Comparison of ENCODE assay signal across 8 cellular contexts in genomic region chr16:1610841-1611653, GRCh38. TPM values are rescaled to one million over a fixed set of nuclear protein-coding genes. Genes with fewer than 3 reads are reported as not detected.
DNase-seq lines count a peak whose midpoint lies in the region; ATAC-seq and TF ChIP-seq lines count a peak whose summit lies in the region.

No MANE protein-coding gene starts in this region.

- H3K4me2 ChIP-seq in SK-N-SH = peak overlapping the region; percentile 99

- peak overlapping the region; percentile 69 to 88 for H3K4me3 ChIP-seq in SK-N-SH (ENCODE audit: low read depth in 2 of 2, low read length in 1 of 2)

- DNase-seq in NCI-H2171 treated with DMSO at 0.1 percent for 48 hours (lab: John Stamatoyannopoulos, UW) = peak; percentile 52
- no peak for DNase-seq in NCI-H2171 (lab: John Stamatoyannopoulos, UW)
- no peak for DNase-seq in SK-N-SH
- peak; percentile 10 for DNase-seq in endothelial cell (ENCODE audit: low spot score)
- DNase-seq in natural killer cell treated with Interleukin-12 subunit alpha and Interleukin-12 subunit beta and Interleukin-15 and Interleukin-18, amount 100 ng/mL, for 72 hours (ENCODE audit: low spot score) = no peak
- no peak for DNase-seq in glomerular visceral epithelial cell (ENCODE audit: extremely low spot score)

- peaks cover 14 to 31% of the 10 kb centered on the region in 2 experiments; a peak in 2 of 4 replicates for H3K4me1 ChIP-seq in SK-N-SH (ENCODE audit: control insufficient read depth in 1 of 2, insufficient read depth in 2 of 2, low read depth in 1 of 2, low read length in 1 of 2)

- peaks cover 21% of the 10 kb centered on the region for H3F3A ChIP-seq in SK-N-SH (replicated peaks; ENCODE audit: insufficient read depth)

- H3K79me2 ChIP-seq in SK-N-SH (ENCODE audit: insufficient read depth) = peaks cover 54% of the 10 kb centered on the region

- 5% methylated on average over 41 of the region's 66 CpGs for WGBS in SK-N-SH (ENCODE audit: low lambda C conversion rate)

- TF ChIP-seq CTCF in SK-N-SH (IDR thresholded peaks at IDR 0.05) (no peak), endothelial cell (IDR thresholded peaks at IDR 0.05; ENCODE audit: unreplicated experiment) (no peak)

- H3K9me3 Mint-ChIP-seq in endothelial cell (ENCODE audit: unreplicated experiment) = no peaks in the 10 kb centered on the region
- no peaks in the 10 kb centered on the region for H3K9me3 Mint-ChIP-seq in natural killer cell treated with Interleukin-12 subunit alpha and Interleukin-12 subunit beta and Interleukin-15 and Interleukin-18, amount 100 ng/mL, for 72 hours

- no peaks in the 10 kb centered on the region for H3K9me2 ChIP-seq in SK-N-SH

- peaks cover 31% of the 10 kb centered on the region for H3K4me1 Mint-ChIP-seq in endothelial cell (ENCODE audit: unreplicated experiment)
- H3K4me1 Mint-ChIP-seq in natural killer cell treated with Interleukin-12 subunit alpha and Interleukin-12 subunit beta and Interleukin-15 and Interleukin-18, amount 100 ng/mL, for 72 hours (ENCODE audit: low read depth in 2 of 2) = peaks cover 23 to 28% of the 10 kb centered on the region in 2 donors

- peak overlapping the region; percentile 42 for H3K27ac Mint-ChIP-seq in endothelial cell (ENCODE audit: unreplicated experiment)
- peak overlapping the region; percentile 89 to 95 for H3K27ac Mint-ChIP-seq in natural killer cell treated with Interleukin-12 subunit alpha and Interleukin-12 subunit beta and Interleukin-15 and Interleukin-18, amount 100 ng/mL, for 72 hours

- CTCF ChIA-PET in SK-N-SH (lab: Yijun Ruan, JAX) = interaction anchor here (1.0 kb wide), 1 partner anchor 113 kb away, joined by 4 read pairs; no protein-coding TSS in a partner anchor

- H3K9ac ChIP-seq in SK-N-SH = peak overlapping the region; percentile 88

- peaks cover 7% of the 10 kb centered on the region; the same call in 1 of the 2 replicates for H4K20me1 ChIP-seq in SK-N-SH (ENCODE audit: insufficient read depth)

- peak overlapping the region; percentile 90 for H2AFZ ChIP-seq in SK-N-SH (ENCODE audit: low read depth)

- H3K4me3 Mint-ChIP-seq in endothelial cell (ENCODE audit: unreplicated experiment) = peak overlapping the region; percentile 92
- peak overlapping the region; percentile 81 for H3K4me3 Mint-ChIP-seq in natural killer cell treated with Interleukin-12 subunit alpha and Interleukin-12 subunit beta and Interleukin-15 and Interleukin-18, amount 100 ng/mL, for 72 hours

- H3K36me3 ChIP-seq in SK-N-SH (replicated peaks in 1 of 2; ENCODE audit: control insufficient read depth in 1 of 2, insufficient read depth in 2 of 2, low read length in 1 of 2) = peaks cover 6 to 14% of the 10 kb centered on the region in 2 experiments

- no peak for TF ChIP-seq RAD21 in SK-N-SH (IDR thresholded peaks at IDR 0.05; ENCODE audit: low read length)

- H3K9me3 ChIP-seq in SK-N-SH = no peaks in the 10 kb centered on the region

- peak overlapping the region; percentile 78 to 81 for H3K27ac ChIP-seq in SK-N-SH (ENCODE audit: low read depth in 2 of 2, low read length in 1 of 2)

- POLR2A ChIA-PET in SK-N-SH (lab: Yijun Ruan, JAX) = interaction anchor here (1.0 to 1.9 kb wide), 3 partner anchors 95 to 626 kb away, joined by 3 to 10 read pairs (median 4); partner anchors contain the start of genes MAPK8IP3 and UQCC4

- TF ChIP-seq EP300 in SK-N-SH (IDR thresholded peaks at IDR 0.05; ENCODE audit: borderline replicate concordance in 1 of 2, low read depth in 1 of 2, low read length in 1 of 2) = no peak

- H3K36me3 Mint-ChIP-seq in endothelial cell (ENCODE audit: low read depth, unreplicated experiment) = peaks cover 22% of the 10 kb centered on the region
- peaks cover 7% of the 10 kb centered on the region for H3K36me3 Mint-ChIP-seq in natural killer cell treated with Interleukin-12 subunit alpha and Interleukin-12 subunit beta and Interleukin-15 and Interleukin-18, amount 100 ng/mL, for 72 hours

- H3K27me3 Mint-ChIP-seq in endothelial cell (ENCODE audit: unreplicated experiment) = peaks cover 11% of the 10 kb centered on the region
- H3K27me3 Mint-ChIP-seq in natural killer cell treated with Interleukin-12 subunit alpha and Interleukin-12 subunit beta and Interleukin-15 and Interleukin-18, amount 100 ng/mL, for 72 hours = no peaks in the 10 kb centered on the region

- no peak for ATAC-seq in natural killer cell treated with Interleukin-12 subunit alpha and Interleukin-12 subunit beta and Interleukin-15 and Interleukin-18, amount 100 ng/mL, for 72 hours
- ATAC-seq in GM21576 (IDR thresholded peaks at IDR 0.05; ENCODE audit: unreplicated experiment) (no peak), HG03442 (IDR thresholded peaks at IDR 0.05; ENCODE audit: unreplicated experiment) (no peak)

- H3K27me3 ChIP-seq in SK-N-SH (ENCODE audit: insufficient read depth) = no peaks in the 10 kb centered on the region

TF ChIP-seq in SK-N-SH, 30 proteins besides CTCF, POLR2A, EP300 and RAD21:
- no peak for TF ChIP-seq TEAD4 (IDR thresholded peaks at IDR 0.05; ENCODE audit: borderline replicate concordance, insufficient read depth)
- TF ChIP-seq ZBTB33 (IDR thresholded peaks at IDR 0.05; ENCODE audit: borderline replicate concordance, low read depth) = no peak
- TF ChIP-seq NRF1 (IDR thresholded peaks at IDR 0.05; ENCODE audit: low read depth, low read length) = no peak
- peak; percentile 81; the same call in 1 of the 2 replicates for TF ChIP-seq MAX (IDR thresholded peaks at IDR 0.05; ENCODE audit: low read depth)
- TF ChIP-seq FOXJ3 (CRISPR knock-in tag; IDR thresholded peaks at IDR 0.05) = no peak
- TF ChIP-seq RCOR1 (IDR thresholded peaks at IDR 0.05; ENCODE audit: low read length) = no peak
- TF ChIP-seq USF1 (IDR thresholded peaks at IDR 0.05; ENCODE audit: borderline replicate concordance, low read depth) = 0 out of 2 replicates have a peak, but pooled peaks have one; percentile 0

RNA-seq across cellular contexts. Expression of gene IFT140, which starts 0.8 kb away (rescaled TPM):
- polyA plus RNA-seq in SK-N-SH (2012; rRNA removed) = 13.5 and 19.3 TPM in 2 replicates
- 6.3 and 10.2 TPM in 2 replicates for polyA plus RNA-seq in SK-N-SH (2012; cell fraction: cytosol; rRNA removed)
- polyA plus RNA-seq in SK-N-SH (2012; cell fraction: nucleus; rRNA removed) = 49.5 and 52.7 TPM in 2 replicates
- total RNA-seq in endothelial cell (ENCODE audit: unreplicated experiment) = 39.9 TPM
- 1 to 10 TPM; 5.1 to 7.0 TPM for total RNA-seq in natural killer cell treated with Interleukin-12 subunit alpha and Interleukin-12 subunit beta and Interleukin-15 and Interleukin-18, amount 100 ng/mL, for 72 hours

RNA-seq across cellular contexts. Expression of gene CRAMP1, which starts 1.1 kb away (rescaled TPM):
- 7.6 and 9.5 TPM in 2 replicates for polyA plus RNA-seq in SK-N-SH (2012; rRNA removed)
- polyA plus RNA-seq in SK-N-SH (2012; cell fraction: cytosol; rRNA removed) = 4.7 and 6.0 TPM in 2 replicates
- 27.1 and 29.5 TPM in 2 replicates for polyA plus RNA-seq in SK-N-SH (2012; cell fraction: nucleus; rRNA removed)
- total RNA-seq in endothelial cell (ENCODE audit: unreplicated experiment) = 46.8 TPM
- 10 to 100 TPM; 33.3 to 35.3 TPM for total RNA-seq in natural killer cell treated with Interleukin-12 subunit alpha and Interleukin-12 subunit beta and Interleukin-15 and Interleukin-18, amount 100 ng/mL, for 72 hours

Comparison
In these comparisons a context has a peak if more than half of its experiments do, and no peak if none do; other contexts are left out.
1. DNase-seq: peak in NCI-H2171 treated with DMSO at 0.1 percent for 48 hours (single experiment) and endothelial cell (single experiment); none in NCI-H2171 (single experiment), SK-N-SH (single experiment), natural killer cell treated with Interleukin-12 subunit alpha and Interleukin-12 subunit beta and Interleukin-15 and Interleukin-18, amount 100 ng/mL, for 72 hours (single experiment) and glomerular visceral epithelial cell (single experiment).